In genomic region chr6:12605888-12606345, GRCh38 we compare ENCODE assay signal across 8 cellular contexts.
A peak's percentile ranks its signal among the peaks of the same experiment; 100 is the strongest.
DNase-seq lines count a peak whose midpoint lies in the region; ATAC-seq, FAIRE-seq and TF ChIP-seq lines count a peak whose summit lies in the region.

No MANE protein-coding gene starts in this region.

- peaks cover 0 to 6% of the 10 kb centered on the region in 2 donors for H3K4me1 Mint-ChIP-seq in natural killer cell

- no peaks in the 10 kb centered on the region for H3K36me3 Mint-ChIP-seq in natural killer cell

- intact Hi-C loops in natural killer cell (cut with micrococcal nuclease) = no loop called here
- intact Hi-C loops in upper lobe of right lung (cut with DNase I) = loop anchor here (10.0 kb wide), 2 partner anchors 321 to 1021 kb away; no protein-coding TSS in a partner anchor

- H3K36me3 ChIP-seq in WERI-Rb-1 (no peaks in the 10 kb centered on the region), upper lobe of right lung (no peaks in the 10 kb centered on the region)

- TF ChIP-seq CTCF in AG09309 (IDR thresholded peaks at IDR 0.05; ENCODE audit: control insufficient read depth, insufficient read depth, low read depth, low read length, missing control alignments) (peak; percentile 74), WERI-Rb-1 (IDR thresholded peaks at IDR 0.05; ENCODE audit: low read depth, low read length) (peak; percentile 84), natural killer cell (IDR thresholded peaks at IDR 0.05) (peak; percentile 31), upper lobe of right lung (IDR thresholded peaks at IDR 0.05) (peak; percentile 71)

- ATAC-seq in HG03060 (IDR thresholded peaks at IDR 0.05; ENCODE audit: low read depth, unreplicated experiment) = peak; percentile 29
- ATAC-seq in esophagus mucosa = peak; percentile 88
- peak in 2 of 3 donors; percentile 65 to 70 for ATAC-seq in natural killer cell
- ATAC-seq in upper lobe of right lung = peak; percentile 94

- peaks cover 5 to 25% of the 10 kb centered on the region in 2 donors for H3K27me3 Mint-ChIP-seq in natural killer cell (ENCODE audit: low read depth in 2 of 2)

- H3K4me3 ChIP-seq in AG09309 (ENCODE audit: control insufficient read depth, low read depth, low read length) = no peak overlapping the region
- H3K4me3 ChIP-seq in WERI-Rb-1 (ENCODE audit: low read depth, low read length) = no peak overlapping the region
- H3K4me3 ChIP-seq in upper lobe of right lung = no peak overlapping the region

- H3K4me1 ChIP-seq in upper lobe of right lung = no peaks in the 10 kb centered on the region

- no peak overlapping the region for H3K4me3 Mint-ChIP-seq in natural killer cell

- H3K27ac Mint-ChIP-seq in natural killer cell = no peak overlapping the region

- H3K27ac ChIP-seq in WERI-Rb-1 = no peak overlapping the region
- no peak overlapping the region for H3K27ac ChIP-seq in upper lobe of right lung

- peaks cover 13% of the 10 kb centered on the region for H3K27me3 ChIP-seq in WERI-Rb-1 (ENCODE audit: insufficient read depth, low read depth, severe bottlenecking)
- H3K27me3 ChIP-seq in upper lobe of right lung = no peaks in the 10 kb centered on the region

- no peaks in the 10 kb centered on the region for H3K9me3 Mint-ChIP-seq in natural killer cell

- DNase-seq in AG09309 (ENCODE audit: low read depth) = no peak
- DNase-seq in GM18507 (ENCODE audit: extremely low spot score, insufficient read length, low read depth) = no peak
- DNase-seq in NCI-H2171 (lab: John Stamatoyannopoulos, UW) = peak; percentile 47
- DNase-seq in WERI-Rb-1 = peak; percentile 73
- no peak for DNase-seq in natural killer cell
- DNase-seq in upper lobe of right lung = no peak

- peak; percentile 93 for FAIRE-seq in GM18507 (lab: Jason Lieb, UNC)

- H3K9me3 ChIP-seq in WERI-Rb-1 (ENCODE audit: severe bottlenecking) (no peaks in the 10 kb centered on the region), upper lobe of right lung (no peaks in the 10 kb centered on the region)

Comparison
In these comparisons a context has a peak if more than half of its experiments do, and no peak if none do; other contexts are left out.
1. DNase-seq: peak in NCI-H2171 (single experiment) and WERI-Rb-1 (single experiment); none in AG09309 (single experiment), GM18507 (single experiment), natural killer cell (single experiment) and upper lobe of right lung (single experiment).
2. CTCF ChIP-seq: peak in every context shown above with its lines; median percentile 84 in WERI-Rb-1; 74 in AG09309; 71 in upper lobe of right lung; 31 in natural killer cell.
3. ATAC-seq: peak in every context shown above with its lines; median percentile 94 in upper lobe of right lung; 88 in esophagus mucosa; 68 in natural killer cell; 29 in HG03060.